In genomic region chr22:35568751-35569725, GRCh38 we compare ENCODE assay signal across 14 cellular contexts. TPM values are rescaled to one million over a fixed set of nuclear protein-coding genes. Genes with fewer than 3 reads are reported as not detected.
DNase-seq lines count a peak whose midpoint lies in the region; ATAC-seq and TF ChIP-seq lines count a peak whose summit lies in the region.
"Had no signal": no experiment of that assay in that cellular context is flagged by ENCODE, and none has a peak within 500 bp of the region (broad histone marks: within the 10 kb centered on the region; RNA-seq: fewer than 3 reads in every experiment).

No MANE protein-coding gene starts in this region.

- H3K27ac ChIP-seq in body of pancreas = peak overlapping the region; percentile 2 to 73 (median 37)
- no peak overlapping the region for H3K27ac ChIP-seq in lower lobe of right lung
- H3K27ac ChIP-seq: parathyroid adenoma had no signal

- TF ChIP-seq CTCF in AG10803 (conservative IDR thresholded peaks at IDR 0.05; ENCODE audit: low read length) (no peak), body of pancreas (IDR thresholded peaks at IDR 0.05) (no peak), lower lobe of right lung (IDR thresholded peaks at IDR 0.05) (no peak), omental fat pad (IDR thresholded peaks at IDR 0.05) (no peak)

- TF ChIP-seq POLR2A in body of pancreas (IDR thresholded peaks at IDR 0.05) = no peak

- peak; percentile 66 for ATAC-seq in body of pancreas
- ATAC-seq in lower lobe of right lung = peak; percentile 59 to 66
- ATAC-seq in omental fat pad (ENCODE audit: low FRiP score) = no peak
- ATAC-seq: activated naive CD8-positive, alpha-beta T cell treated with anti-CD3 and anti-CD28 coated beads, Interleukin-2, amount 50 U/mL, for 24 hours had no signal

- H3K36me3 ChIP-seq in body of pancreas (replicated peaks in 1 of 2; ENCODE audit: insufficient read depth in 1 of 2, low read depth in 2 of 2) (no peaks in the 10 kb centered on the region), lower lobe of right lung (no peaks in the 10 kb centered on the region)

- WGBS in body of pancreas, 2 donors = 33 to 40% methylated on average over 12 to 17 of the region's 17 CpGs

- H3K4me3 ChIP-seq in AG10803 (ENCODE audit: low read length) = no peak overlapping the region
- no peak overlapping the region for H3K4me3 ChIP-seq in body of pancreas
- H3K4me3 ChIP-seq in lower lobe of right lung = no peak overlapping the region

- H3K9me3 ChIP-seq in body of pancreas (no peaks in the 10 kb centered on the region), lower lobe of right lung (no peaks in the 10 kb centered on the region)

- intact Hi-C loops in body of pancreas (cut with DNase I) = no loop called here
- intact Hi-C loops in lower lobe of right lung (cut with DNase I) = no loop called here

- H3K4me1 ChIP-seq in body of pancreas (peaks cover 28% of the 10 kb centered on the region), lower lobe of right lung (peaks cover 3% of the 10 kb centered on the region)
- H3K4me1 ChIP-seq: parathyroid adenoma had no signal

- H3K27me3 ChIP-seq in body of pancreas (no peaks in the 10 kb centered on the region), lower lobe of right lung (ENCODE audit: low read depth) (peaks cover 5% of the 10 kb centered on the region)

- DNase-seq in AG10803 (ENCODE audit: low read depth) (peak; percentile 80), LoVo (ENCODE audit: low spot score) (peak; percentile 7), body of pancreas (peak in 1 of 4 donors; percentile 43), lower lobe of right lung (no peak), NCI-H1694 (lab: John Stamatoyannopoulos, UW) (no peak), omental fat pad (ENCODE audit: low spot score) (no peak), NCI-H2029 (lab: John Stamatoyannopoulos, UW) (no peak)
- DNase-seq in activated CD4-positive, alpha-beta T cell treated with anti-CD3 and anti-CD28 coated beads for 48 hours = no peak
- DNase-seq: activated naive CD8-positive, alpha-beta T cell treated with anti-CD3 and anti-CD28 coated beads, Interleukin-2, amount 50 U/mL, for 24 hours; CD4-positive, alpha-beta memory T cell; stimulated activated CD4-positive, alpha-beta T cell treated with anti-CD3 and anti-CD28 coated beads, Interleukin-4, amount 100 ng/mL, for 1 hour had no signal

RNA-seq across cellular contexts. Expression of gene RASD2, which starts 28.4 kb away (rescaled TPM):
- total RNA-seq in body of pancreas (1 to 10 TPM in 1 of 2 donors, under 1 TPM in 1; 0.26 to 3.6 TPM), lower lobe of right lung (3.6 TPM), omental fat pad (1 to 10 TPM in 1 of 4 donors, under 1 TPM in 3; 0.19 to 2.8 (median 0.57) TPM)
- total RNA-seq: CD4-positive, alpha-beta memory T cell had no signal

RNA-seq across cellular contexts. Expression of gene MB, which starts 48.1 kb away (rescaled TPM):
- 1 to 10 TPM in 1 of 2 donors, not detected in 1; 1.3 TPM for total RNA-seq in body of pancreas
- total RNA-seq in lower lobe of right lung = 0.86 TPM
- under 1 TPM in 1 of 4 donors, not detected in 3; 0.44 TPM for total RNA-seq in omental fat pad
- total RNA-seq: CD4-positive, alpha-beta memory T cell; epithelial cell of proximal tubule; subcutaneous adipose tissue had no signal

Comparison
In these comparisons a context has a peak if more than half of its experiments do, and no peak if none do; other contexts are left out.
1. DNase-seq: peak in AG10803 (single experiment) and LoVo (single experiment); none in lower lobe of right lung (single experiment), NCI-H1694 (single experiment), omental fat pad (single experiment), activated CD4-positive, alpha-beta T cell treated with anti-CD3 and anti-CD28 coated beads for 48 hours (single experiment) and NCI-H2029 (single experiment).